In the genomic region with DNA sequence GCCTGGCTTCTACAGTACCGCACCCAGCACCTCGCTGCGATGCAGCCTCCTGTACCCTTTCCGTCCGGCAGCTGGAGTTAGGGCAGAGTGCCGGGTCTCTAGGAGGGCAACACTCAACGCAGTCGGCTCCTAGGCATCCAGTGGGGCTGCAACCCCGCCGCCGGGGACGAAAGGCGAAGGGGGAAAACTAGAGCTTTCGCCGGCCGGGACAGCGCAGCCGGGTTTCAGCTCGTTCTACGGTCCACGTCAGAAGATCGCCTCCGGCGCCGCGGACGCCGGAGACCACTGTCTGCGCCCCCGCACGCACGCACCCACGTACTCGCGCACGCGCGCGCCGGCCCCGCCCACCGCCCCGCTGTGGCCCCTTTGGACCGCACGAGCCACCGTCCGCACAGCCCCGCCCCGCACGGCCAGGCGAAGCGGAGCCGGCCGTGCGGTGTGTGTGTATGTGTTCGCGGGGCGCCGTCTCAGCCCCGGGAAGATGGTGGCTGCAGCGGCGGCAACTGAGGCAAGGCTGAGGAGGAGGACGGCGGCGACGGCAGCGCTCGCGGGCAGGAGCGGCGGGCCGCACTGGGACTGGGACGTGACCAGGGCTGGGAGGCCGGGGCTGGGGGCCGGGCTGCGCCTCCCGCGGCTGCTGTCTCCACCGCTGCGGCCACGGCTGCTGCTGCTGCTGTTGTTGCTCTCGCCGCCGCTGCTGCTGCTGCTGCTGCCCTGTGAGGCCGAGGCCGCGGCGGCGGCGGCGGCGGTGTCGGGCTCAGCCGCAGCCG, we compare ENCODE assay signal across 1 cellular context.
A peak's percentile ranks its signal among the peaks of the same experiment; 100 is the strongest.
TF ChIP-seq lines count a peak whose summit lies in the region.

ATRN (plus strand) TSS at position 392 of the 770 bp plus-strand sequence; CDS start at position 482, 90 bp downstream.

TF ChIP-seq in HepG2, 621 proteins besides CTCF, POLR2A, EP300 and RAD21 (continued from another document and continues in another):
- TF ChIP-seq ZNF652 (CRISPR knock-in tag; IDR thresholded peaks at IDR 0.05; ENCODE audit: borderline replicate concordance, low read depth): no peak
- TF ChIP-seq, protein P1, sequence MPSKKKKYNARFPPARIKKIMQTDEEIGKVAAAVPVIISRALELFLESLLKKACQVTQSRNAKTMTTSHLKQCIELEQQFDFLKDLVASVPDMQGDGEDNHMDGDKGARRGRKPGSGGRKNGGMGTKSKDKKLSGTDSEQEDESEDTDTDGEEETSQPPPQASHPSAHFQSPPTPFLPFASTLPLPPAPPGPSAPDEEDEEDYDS (CRISPR knock-in tag; IDR thresholded peaks at IDR 0.05): peak; percentile 80; the same call in 1 of the 2 replicates
- peak; percentile 3; the same call in 1 of the 2 replicates for TF ChIP-seq ZNF180 (CRISPR knock-in tag; IDR thresholded peaks at IDR 0.05; ENCODE audit: borderline replicate concordance, low read depth)
- TF ChIP-seq ZNF570 (CRISPR knock-in tag; IDR thresholded peaks at IDR 0.05; ENCODE audit: borderline replicate concordance): peak; percentile 10; the same call in 1 of the 2 replicates
- peak; percentile 99 for TF ChIP-seq SALL2 (CRISPR knock-in tag; IDR thresholded peaks at IDR 0.05)
- no peak for TF ChIP-seq ISX (CRISPR knock-in tag; conservative IDR thresholded peaks at IDR 0.05)
- peak; percentile 95 for TF ChIP-seq SNAPC2 (CRISPR knock-in tag; IDR thresholded peaks at IDR 0.05)
- TF ChIP-seq RNF219 (CRISPR knock-in tag; IDR thresholded peaks at IDR 0.05): no peak
- TF ChIP-seq, protein P2, sequence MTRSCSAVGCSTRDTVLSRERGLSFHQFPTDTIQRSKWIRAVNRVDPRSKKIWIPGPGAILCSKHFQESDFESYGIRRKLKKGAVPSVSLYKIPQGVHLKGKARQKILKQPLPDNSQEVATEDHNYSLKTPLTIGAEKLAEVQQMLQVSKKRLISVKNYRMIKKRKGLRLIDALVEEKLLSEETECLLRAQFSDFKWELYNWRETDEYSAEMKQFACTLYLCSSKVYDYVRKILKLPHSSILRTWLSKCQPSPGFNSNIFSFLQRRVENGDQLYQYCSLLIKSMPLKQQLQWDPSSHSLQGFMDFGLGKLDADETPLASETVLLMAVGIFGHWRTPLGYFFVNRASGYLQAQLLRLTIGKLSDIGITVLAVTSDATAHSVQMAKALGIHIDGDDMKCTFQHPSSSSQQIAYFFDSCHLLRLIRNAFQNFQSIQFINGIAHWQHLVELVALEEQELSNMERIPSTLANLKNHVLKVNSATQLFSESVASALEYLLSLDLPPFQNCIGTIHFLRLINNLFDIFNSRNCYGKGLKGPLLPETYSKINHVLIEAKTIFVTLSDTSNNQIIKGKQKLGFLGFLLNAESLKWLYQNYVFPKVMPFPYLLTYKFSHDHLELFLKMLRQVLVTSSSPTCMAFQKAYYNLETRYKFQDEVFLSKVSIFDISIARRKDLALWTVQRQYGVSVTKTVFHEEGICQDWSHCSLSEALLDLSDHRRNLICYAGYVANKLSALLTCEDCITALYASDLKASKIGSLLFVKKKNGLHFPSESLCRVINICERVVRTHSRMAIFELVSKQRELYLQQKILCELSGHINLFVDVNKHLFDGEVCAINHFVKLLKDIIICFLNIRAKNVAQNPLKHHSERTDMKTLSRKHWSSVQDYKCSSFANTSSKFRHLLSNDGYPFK (CRISPR knock-in tag; IDR thresholded peaks at IDR 0.05; ENCODE audit: borderline replicate concordance): peak; percentile 60; the same call in 1 of the 2 replicates
- TF ChIP-seq, protein P3, sequence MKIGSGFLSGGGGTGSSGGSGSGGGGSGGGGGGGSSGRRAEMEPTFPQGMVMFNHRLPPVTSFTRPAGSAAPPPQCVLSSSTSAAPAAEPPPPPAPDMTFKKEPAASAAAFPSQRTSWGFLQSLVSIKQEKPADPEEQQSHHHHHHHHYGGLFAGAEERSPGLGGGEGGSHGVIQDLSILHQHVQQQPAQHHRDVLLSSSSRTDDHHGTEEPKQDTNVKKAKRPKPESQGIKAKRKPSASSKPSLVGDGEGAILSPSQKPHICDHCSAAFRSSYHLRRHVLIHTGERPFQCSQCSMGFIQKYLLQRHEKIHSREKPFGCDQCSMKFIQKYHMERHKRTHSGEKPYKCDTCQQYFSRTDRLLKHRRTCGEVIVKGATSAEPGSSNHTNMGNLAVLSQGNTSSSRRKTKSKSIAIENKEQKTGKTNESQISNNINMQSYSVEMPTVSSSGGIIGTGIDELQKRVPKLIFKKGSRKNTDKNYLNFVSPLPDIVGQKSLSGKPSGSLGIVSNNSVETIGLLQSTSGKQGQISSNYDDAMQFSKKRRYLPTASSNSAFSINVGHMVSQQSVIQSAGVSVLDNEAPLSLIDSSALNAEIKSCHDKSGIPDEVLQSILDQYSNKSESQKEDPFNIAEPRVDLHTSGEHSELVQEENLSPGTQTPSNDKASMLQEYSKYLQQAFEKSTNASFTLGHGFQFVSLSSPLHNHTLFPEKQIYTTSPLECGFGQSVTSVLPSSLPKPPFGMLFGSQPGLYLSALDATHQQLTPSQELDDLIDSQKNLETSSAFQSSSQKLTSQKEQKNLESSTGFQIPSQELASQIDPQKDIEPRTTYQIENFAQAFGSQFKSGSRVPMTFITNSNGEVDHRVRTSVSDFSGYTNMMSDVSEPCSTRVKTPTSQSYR (CRISPR knock-in tag; IDR thresholded peaks at IDR 0.05; ENCODE audit: borderline replicate concordance): peak; percentile 57; the same call in 1 of the 2 replicates
- no peak for TF ChIP-seq ZNF800 (CRISPR knock-in tag; IDR thresholded peaks at IDR 0.05)
- TF ChIP-seq ZFP36 (IDR thresholded peaks at IDR 0.05; ENCODE audit: borderline replicate concordance, low read depth, low read length, partially characterized antibody): no peak
- peak; percentile 95; the same call in 1 of the 2 replicates for TF ChIP-seq ZNF234 (CRISPR knock-in tag; conservative IDR thresholded peaks at IDR 0.05)
- TF ChIP-seq POGZ (CRISPR knock-in tag; IDR thresholded peaks at IDR 0.05): peak; percentile 87
- peak; percentile 64; the same call in 1 of the 2 replicates for TF ChIP-seq ZNF317 (CRISPR knock-in tag; IDR thresholded peaks at IDR 0.05)
- TF ChIP-seq PCBP2 (optimal IDR thresholded peaks at IDR 0.05; ENCODE audit: low read depth, low read length, poor library complexity, severe bottlenecking): no peak
- TF ChIP-seq TRIM24 (CRISPR knock-in tag; IDR thresholded peaks at IDR 0.05): no peak
- no peak for TF ChIP-seq FOXA1 (IDR thresholded peaks at IDR 0.05)
- TF ChIP-seq FOXA1 (CRISPR knock-in tag; IDR thresholded peaks at IDR 0.05): peak; percentile 40; the same call in 1 of the 2 replicates
- TF ChIP-seq TMF1 (CRISPR knock-in tag; IDR thresholded peaks at IDR 0.05; ENCODE audit: low read depth): peak; percentile 98
- no peak; the same call in 1 of the 2 replicates for TF ChIP-seq BRD4 (CRISPR knock-in tag; IDR thresholded peaks at IDR 0.05)
- no peak; the same call in 1 of the 2 replicates for TF ChIP-seq ELF4 (CRISPR knock-in tag; IDR thresholded peaks at IDR 0.05; ENCODE audit: borderline replicate concordance)
- TF ChIP-seq ZNF543 (CRISPR knock-in tag; IDR thresholded peaks at IDR 0.05): peak; percentile 99
- TF ChIP-seq SRSF1 (optimal IDR thresholded peaks at IDR 0.05; ENCODE audit: low read depth, low read length): peak; percentile 96
- peak; percentile 45; the same call in 1 of the 2 replicates for TF ChIP-seq WIZ (CRISPR knock-in tag; IDR thresholded peaks at IDR 0.05)
- no peak; the same call in none of the 2 replicates for TF ChIP-seq ZNF674 (CRISPR knock-in tag; IDR thresholded peaks at IDR 0.05; ENCODE audit: low read depth)
- peak; percentile 18 for TF ChIP-seq ZFP37 (CRISPR knock-in tag; IDR thresholded peaks at IDR 0.05; ENCODE audit: borderline replicate concordance)
- no peak for TF ChIP-seq ZNF18 (CRISPR knock-in tag; IDR thresholded peaks at IDR 0.05; ENCODE audit: insufficient replicate concordance)
- TF ChIP-seq, protein P4, sequence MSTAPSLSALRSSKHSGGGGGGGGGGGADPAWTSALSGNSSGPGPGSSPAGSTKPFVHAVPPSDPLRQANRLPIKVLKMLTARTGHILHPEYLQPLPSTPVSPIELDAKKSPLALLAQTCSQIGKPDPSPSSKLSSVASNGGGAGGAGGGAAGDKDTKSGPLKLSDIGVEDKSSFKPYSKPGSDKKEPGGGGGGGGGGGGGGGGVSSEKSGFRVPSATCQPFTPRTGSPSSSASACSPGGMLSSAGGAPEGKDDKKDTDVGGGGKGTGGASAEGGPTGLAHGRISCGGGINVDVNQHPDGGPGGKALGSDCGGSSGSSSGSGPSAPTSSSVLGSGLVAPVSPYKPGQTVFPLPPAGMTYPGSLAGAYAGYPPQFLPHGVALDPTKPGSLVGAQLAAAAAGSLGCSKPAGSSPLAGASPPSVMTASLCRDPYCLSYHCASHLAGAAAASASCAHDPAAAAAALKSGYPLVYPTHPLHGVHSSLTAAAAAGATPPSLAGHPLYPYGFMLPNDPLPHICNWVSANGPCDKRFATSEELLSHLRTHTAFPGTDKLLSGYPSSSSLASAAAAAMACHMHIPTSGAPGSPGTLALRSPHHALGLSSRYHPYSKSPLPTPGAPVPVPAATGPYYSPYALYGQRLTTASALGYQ (CRISPR knock-in tag; IDR thresholded peaks at IDR 0.05): peak; percentile 17; the same call in 1 of the 2 replicates
- TF ChIP-seq ZNF746 (CRISPR knock-in tag; IDR thresholded peaks at IDR 0.05): no peak
- TF ChIP-seq ZNF121 (CRISPR knock-in tag; IDR thresholded peaks at IDR 0.05): peak; percentile 94
- no peak; the same call in none of the 2 replicates for TF ChIP-seq REXO4 (CRISPR knock-in tag; IDR thresholded peaks at IDR 0.05; ENCODE audit: borderline replicate concordance)
- TF ChIP-seq, protein P5, sequence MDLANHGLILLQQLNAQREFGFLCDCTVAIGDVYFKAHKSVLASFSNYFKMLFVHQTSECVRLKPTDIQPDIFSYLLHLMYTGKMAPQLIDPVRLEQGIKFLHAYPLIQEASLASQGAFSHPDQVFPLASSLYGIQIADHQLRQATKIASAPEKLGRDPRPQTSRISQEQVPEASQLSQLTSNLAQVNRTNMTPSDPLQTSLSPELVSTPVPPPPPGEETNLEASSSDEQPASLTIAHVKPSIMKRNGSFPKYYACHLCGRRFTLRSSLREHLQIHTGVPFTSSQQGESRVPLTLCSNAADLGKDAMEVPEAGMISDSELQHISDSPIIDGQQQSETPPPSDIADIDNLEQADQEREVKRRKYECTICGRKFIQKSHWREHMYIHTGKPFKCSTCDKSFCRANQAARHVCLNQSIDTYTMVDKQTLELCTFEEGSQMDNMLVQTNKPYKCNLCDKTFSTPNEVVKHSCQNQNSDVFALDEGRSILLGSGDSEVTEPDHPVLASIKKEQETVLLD (CRISPR knock-in tag; IDR thresholded peaks at IDR 0.05; ENCODE audit: low read depth): peak; percentile 87
- TF ChIP-seq DNMT3B (CRISPR knock-in tag; conservative IDR thresholded peaks at IDR 0.05): peak; percentile 74; the same call in 1 of the 2 replicates
- TF ChIP-seq, protein P6, sequence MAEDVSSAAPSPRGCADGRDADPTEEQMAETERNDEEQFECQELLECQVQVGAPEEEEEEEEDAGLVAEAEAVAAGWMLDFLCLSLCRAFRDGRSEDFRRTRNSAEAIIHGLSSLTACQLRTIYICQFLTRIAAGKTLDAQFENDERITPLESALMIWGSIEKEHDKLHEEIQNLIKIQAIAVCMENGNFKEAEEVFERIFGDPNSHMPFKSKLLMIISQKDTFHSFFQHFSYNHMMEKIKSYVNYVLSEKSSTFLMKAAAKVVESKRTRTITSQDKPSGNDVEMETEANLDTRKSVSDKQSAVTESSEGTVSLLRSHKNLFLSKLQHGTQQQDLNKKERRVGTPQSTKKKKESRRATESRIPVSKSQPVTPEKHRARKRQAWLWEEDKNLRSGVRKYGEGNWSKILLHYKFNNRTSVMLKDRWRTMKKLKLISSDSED (CRISPR knock-in tag; IDR thresholded peaks at IDR 0.05): peak; percentile 85; the same call in 1 of the 2 replicates
